Comparison of ENCODE assay signal across 2 cellular contexts in genomic region chr21:31693222-31693621, GRCh38.
A peak's percentile ranks its signal among the peaks of the same experiment; 100 is the strongest.
TF ChIP-seq lines count a peak whose summit lies in the region.

No MANE protein-coding gene starts in this region.

TF ChIP-seq in HEK293, 187 proteins besides CTCF, POLR2A, EP300 and RAD21:
- TF ChIP-seq, protein P1, sequence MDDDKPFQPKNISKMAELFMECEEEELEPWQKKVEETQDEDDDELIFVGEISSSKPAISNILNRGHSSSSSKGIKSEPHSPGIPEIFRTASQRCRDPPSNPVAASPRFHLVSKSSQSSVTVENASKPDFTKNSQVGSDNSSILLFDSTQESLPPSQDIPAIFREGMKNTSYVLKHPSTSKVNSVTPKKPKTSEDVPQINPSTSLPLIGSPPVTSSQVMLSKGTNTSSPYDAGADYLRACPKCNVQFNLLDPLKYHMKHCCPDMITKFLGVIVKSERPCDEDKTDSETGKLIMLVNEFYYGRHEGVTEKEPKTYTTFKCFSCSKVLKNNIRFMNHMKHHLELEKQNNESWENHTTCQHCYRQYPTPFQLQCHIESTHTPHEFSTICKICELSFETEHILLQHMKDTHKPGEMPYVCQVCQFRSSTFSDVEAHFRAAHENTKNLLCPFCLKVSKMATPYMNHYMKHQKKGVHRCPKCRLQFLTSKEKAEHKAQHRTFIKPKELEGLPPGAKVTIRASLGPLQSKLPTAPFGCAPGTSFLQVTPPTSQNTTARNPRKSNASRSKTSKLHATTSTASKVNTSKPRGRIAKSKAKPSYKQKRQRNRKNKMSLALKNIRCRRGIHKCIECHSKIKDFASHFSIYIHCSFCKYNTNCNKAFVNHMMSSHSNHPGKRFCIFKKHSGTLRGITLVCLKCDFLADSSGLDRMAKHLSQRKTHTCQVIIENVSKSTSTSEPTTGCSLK (tag by site-specific recombination; IDR thresholded peaks at IDR 0.05), result no peak
- TF ChIP-seq ZNF501 (tag by site-specific recombination; IDR thresholded peaks at IDR 0.05) (no peak), ZNF202 (tag by site-specific recombination; IDR thresholded peaks at IDR 0.05; ENCODE audit: borderline replicate concordance) (peak; percentile 17; the same call in 1 of the 2 replicates), SCRT1 (tag by site-specific recombination; IDR thresholded peaks at IDR 0.05; ENCODE audit: borderline replicate concordance) (no peak), ZNF558 (tag by site-specific recombination; IDR thresholded peaks at IDR 0.05) (no peak), ZNF23 (tag by site-specific recombination; IDR thresholded peaks at IDR 0.05; ENCODE audit: borderline replicate concordance) (no peak)
- TF ChIP-seq, protein P2, sequence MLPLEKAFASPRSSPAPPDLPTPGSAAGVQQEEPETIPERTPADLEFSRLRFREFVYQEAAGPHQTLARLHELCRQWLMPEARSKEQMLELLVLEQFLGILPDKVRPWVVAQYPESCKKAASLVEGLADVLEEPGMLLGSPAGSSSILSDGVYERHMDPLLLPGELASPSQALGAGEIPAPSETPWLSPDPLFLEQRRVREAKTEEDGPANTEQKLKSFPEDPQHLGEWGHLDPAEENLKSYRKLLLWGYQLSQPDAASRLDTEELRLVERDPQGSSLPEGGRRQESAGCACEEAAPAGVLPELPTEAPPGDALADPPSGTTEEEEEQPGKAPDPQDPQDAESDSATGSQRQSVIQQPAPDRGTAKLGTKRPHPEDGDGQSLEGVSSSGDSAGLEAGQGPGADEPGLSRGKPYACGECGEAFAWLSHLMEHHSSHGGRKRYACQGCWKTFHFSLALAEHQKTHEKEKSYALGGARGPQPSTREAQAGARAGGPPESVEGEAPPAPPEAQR (tag by site-specific recombination; IDR thresholded peaks at IDR 0.05), result no peak

TF ChIP-seq in K562, 482 proteins besides CTCF, POLR2A, EP300 and RAD21 (continued from another document):
- TF ChIP-seq CHAMP1 (IDR thresholded peaks at IDR 0.05) (peak; percentile 90), CC2D1A (IDR thresholded peaks at IDR 0.05) (0 out of 2 replicates have a peak, but pooled peaks have one; percentile 20), CREB3L1 (IDR thresholded peaks at IDR 0.05; ENCODE audit: borderline replicate concordance, low read depth) (peak; percentile 84; the same call in 1 of the 2 replicates), PRPF4 (IDR thresholded peaks at IDR 0.05; ENCODE audit: insufficient read depth, low read depth, low read length, poor library complexity, severe bottlenecking) (no peak), CTBP1 (IDR thresholded peaks at IDR 0.05; ENCODE audit: borderline replicate concordance) (no peak)
- TF ChIP-seq, protein P3, sequence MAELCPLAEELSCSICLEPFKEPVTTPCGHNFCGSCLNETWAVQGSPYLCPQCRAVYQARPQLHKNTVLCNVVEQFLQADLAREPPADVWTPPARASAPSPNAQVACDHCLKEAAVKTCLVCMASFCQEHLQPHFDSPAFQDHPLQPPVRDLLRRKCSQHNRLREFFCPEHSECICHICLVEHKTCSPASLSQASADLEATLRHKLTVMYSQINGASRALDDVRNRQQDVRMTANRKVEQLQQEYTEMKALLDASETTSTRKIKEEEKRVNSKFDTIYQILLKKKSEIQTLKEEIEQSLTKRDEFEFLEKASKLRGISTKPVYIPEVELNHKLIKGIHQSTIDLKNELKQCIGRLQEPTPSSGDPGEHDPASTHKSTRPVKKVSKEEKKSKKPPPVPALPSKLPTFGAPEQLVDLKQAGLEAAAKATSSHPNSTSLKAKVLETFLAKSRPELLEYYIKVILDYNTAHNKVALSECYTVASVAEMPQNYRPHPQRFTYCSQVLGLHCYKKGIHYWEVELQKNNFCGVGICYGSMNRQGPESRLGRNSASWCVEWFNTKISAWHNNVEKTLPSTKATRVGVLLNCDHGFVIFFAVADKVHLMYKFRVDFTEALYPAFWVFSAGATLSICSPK (IDR thresholded peaks at IDR 0.05; ENCODE audit: borderline replicate concordance), result no peak
